In the genomic region with DNA sequence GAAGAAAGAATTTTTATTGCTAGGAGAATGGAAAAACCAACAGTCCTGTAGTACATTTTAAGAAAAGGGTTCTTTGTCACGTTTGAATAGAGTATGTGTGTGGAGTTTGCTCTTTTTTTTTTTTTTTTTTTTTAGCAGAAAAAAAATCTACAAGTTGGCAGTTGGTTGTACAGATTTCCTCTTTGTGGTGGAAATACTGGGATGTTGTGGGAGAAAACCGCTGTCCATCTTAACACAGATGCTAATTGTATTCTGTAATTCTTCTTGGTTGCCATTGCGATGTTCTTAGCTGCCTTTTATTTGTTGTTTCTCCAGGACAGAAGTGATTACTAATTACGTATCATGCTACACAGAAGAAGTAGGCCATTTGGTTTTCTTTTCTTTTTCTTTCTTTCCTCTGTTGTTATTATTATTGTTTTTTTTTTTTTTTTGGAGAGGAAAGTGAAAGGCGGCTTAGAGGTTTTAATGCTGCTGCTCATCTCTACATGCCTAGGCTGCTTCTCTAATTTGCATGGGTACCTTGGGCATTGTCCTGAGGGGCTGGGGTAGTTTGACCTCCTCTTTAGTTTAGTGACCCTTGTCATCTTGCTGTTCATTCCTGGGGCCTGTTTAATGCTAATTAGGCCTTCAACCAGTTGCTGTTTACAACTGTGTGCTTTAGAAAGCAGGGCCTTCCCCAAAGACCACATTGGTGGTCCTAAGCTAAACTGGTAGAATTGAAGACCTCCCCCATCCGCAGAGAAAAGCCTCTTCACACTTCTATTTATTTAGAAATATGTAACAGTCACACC, we compare ENCODE assay signal across 1 cellular context.
A peak's percentile ranks its signal among the peaks of the same experiment; 100 is the strongest.
TF ChIP-seq lines count a peak whose summit lies in the region.

No MANE protein-coding gene starts in this region.

TF ChIP-seq in H1, 55 proteins besides CTCF, POLR2A, EP300 and RAD21:
- TF ChIP-seq SIN3A (conservative IDR thresholded peaks at IDR 0.05 in 1 of 2, IDR thresholded peaks at IDR 0.05 in 1 of 2; ENCODE audit: low read depth in 1 of 2, low read length in 2 of 2) = no peak
- TF ChIP-seq YY1 (IDR thresholded peaks at IDR 0.05; ENCODE audit: low read depth, low read length) = 0 out of 2 replicates have a peak, but pooled peaks have one; percentile 40
- 0 out of 4 replicates have a peak, but pooled peaks of 1 of the 2 experiments have one; percentile 57 for TF ChIP-seq HDAC2 (IDR thresholded peaks at IDR 0.05; ENCODE audit: borderline replicate concordance in 1 of 2, low read depth in 2 of 2, low read length in 2 of 2)
- 0 out of 2 replicates have a peak, but pooled peaks have one; percentile 67 for TF ChIP-seq TCF12 (IDR thresholded peaks at IDR 0.05; ENCODE audit: low read depth, low read length)
